ENCODE assay signal across 10 cellular contexts in genomic region chr4:153346563-153346962, GRCh38. TPM values are rescaled to one million over a fixed set of nuclear protein-coding genes. Genes with fewer than 3 reads are reported as not detected.
DNase-seq lines count a peak whose midpoint lies in the region; ATAC-seq, FAIRE-seq and TF ChIP-seq lines count a peak whose summit lies in the region.
"Had no signal": no experiment of that assay in that cellular context is flagged by ENCODE, and none has a peak within 500 bp of the region (broad histone marks: within the 10 kb centered on the region; RNA-seq: fewer than 3 reads in every experiment).

No MANE protein-coding gene starts in this region.

- no peak overlapping the region for H2BK120ac ChIP-seq in H1 (replicated peaks; ENCODE audit: low read depth, low read length)

- no peak overlapping the region for H3K18ac ChIP-seq in H1 (ENCODE audit: extremely low read depth, low read length)

- H3K27me3 Mint-ChIP-seq in activated naive CD4-positive, alpha-beta T cell treated with anti-CD3 and anti-CD28 coated beads, Interleukin-2, amount 10 ng/mL, durations not matched to agents 7 days and 5 days: peaks cover 9% of the 10 kb centered on the region
- H3K27me3 Mint-ChIP-seq in activated CD8-positive, alpha-beta memory T cell treated with anti-CD3 and anti-CD28 coated beads, Interleukin-2, amount 10 ng/mL, durations not matched to agents 7 days and 5 days: peaks cover 16% of the 10 kb centered on the region

- no peaks in the 10 kb centered on the region for H3K9me3 ChIP-seq in NT2/D1 (ENCODE audit: insufficient read depth, low read length)
- H3K9me3 ChIP-seq in H1 (ENCODE audit: insufficient read depth in 2 of 2, low read depth in 1 of 2, low read length in 1 of 2): no peaks in the 10 kb centered on the region

- H3K27ac ChIP-seq in H1 (ENCODE audit: low read depth, low read length): no peak overlapping the region
- H3K27ac ChIP-seq: coronary artery had no signal

- TF ChIP-seq EP300 in H1 (IDR thresholded peaks at IDR 0.05; ENCODE audit: borderline replicate concordance in 1 of 2, low read depth in 2 of 2, low read length in 2 of 2): no peak

- peaks cover 7% of the 10 kb centered on the region; the same call in 1 of the 2 replicates for H3K79me1 ChIP-seq in H1 (ENCODE audit: low read depth, low read length)

- 53% methylated on average over 5 of the region's 5 CpGs; no CpG with 5 or more reads in 1 of the 2 experiments for WGBS in H1 (ENCODE audit: extremely low coverage in 1 of 2, insufficient coverage in 1 of 2, insufficient read length in 1 of 2, insufficient replicate concordance in 2 of 2, low coverage in 1 of 2, low lambda C conversion rate in 2 of 2, missing lambda C conversion rate in 1 of 2), 2 experiments

- H3K4me1 Mint-ChIP-seq in activated naive CD4-positive, alpha-beta T cell treated with anti-CD3 and anti-CD28 coated beads, Interleukin-2, amount 10 ng/mL, durations not matched to agents 7 days and 5 days: peaks cover 53% of the 10 kb centered on the region
- peaks cover 43% of the 10 kb centered on the region for H3K4me1 Mint-ChIP-seq in activated CD8-positive, alpha-beta memory T cell treated with anti-CD3 and anti-CD28 coated beads, Interleukin-2, amount 10 ng/mL, durations not matched to agents 7 days and 5 days

- no peak overlapping the region for H3K56ac ChIP-seq in H1 (replicated peaks; ENCODE audit: insufficient read length, low read depth, low read length)

- FAIRE-seq in H1 (lab: Jason Lieb, UNC): no peak

- POLR2A ChIA-PET in H1 (lab: Charles Lee; ENCODE audit: partially characterized antibody): interaction anchor here (1.0 to 2.4 kb wide), 3 partner anchors 77 to 176 kb away, joined by 3 to 15 read pairs (median 3); partner anchors contain the start of gene TMEM131L

- no peak overlapping the region for H4K5ac ChIP-seq in H1 (ENCODE audit: insufficient read length, low read depth, low read length)

- H3K4me3 ChIP-seq in NT2/D1 (ENCODE audit: insufficient read length, low read depth) (no peak overlapping the region), H1 (ENCODE audit: extremely low read depth in 1 of 4, insufficient read depth in 2 of 4, low read depth in 3 of 4, low read length in 4 of 4) (peak overlapping the region in 1 of 4 experiments; percentile 78; a peak in 2 of 8 replicates)
- H3K4me3 ChIP-seq: coronary artery had no signal

- H4K20me1 ChIP-seq in H1 (replicated peaks in 1 of 2; ENCODE audit: control insufficient read depth in 1 of 2, insufficient read depth in 2 of 2, low read length in 2 of 2): peaks cover 1 to 3% of the 10 kb centered on the region in 2 experiments

- peak in 1 of 2 experiments; percentile 35; a peak in 2 of 4 replicates for TF ChIP-seq RAD21 in H1 (IDR thresholded peaks at IDR 0.05 in 1 of 2, conservative IDR thresholded peaks at IDR 0.05 in 1 of 2; ENCODE audit: low read depth in 2 of 2, low read length in 2 of 2)

- no peak overlapping the region for H4K91ac ChIP-seq in H1 (replicated peaks; ENCODE audit: insufficient read length, low read length)

- no peak overlapping the region for H2BK12ac ChIP-seq in H1 (ENCODE audit: low read depth, low read length)

- no peak overlapping the region for H2AFZ ChIP-seq in H1 (ENCODE audit: low read length)

- no peak overlapping the region for H3K23ac ChIP-seq in H1 (ENCODE audit: insufficient read length)

- H2BK5ac ChIP-seq in H1 (ENCODE audit: low read depth, low read length): no peak overlapping the region

- no peaks in the 10 kb centered on the region for H3K9me3 Mint-ChIP-seq in activated naive CD4-positive, alpha-beta T cell treated with anti-CD3 and anti-CD28 coated beads, Interleukin-2, amount 10 ng/mL, durations not matched to agents 7 days and 5 days
- no peaks in the 10 kb centered on the region for H3K9me3 Mint-ChIP-seq in activated naive CD4-positive, alpha-beta T cell treated with anti-CD3 and anti-CD28 coated beads, Interleukin-2, amount 50 U/mL, for 72 hours
- no peaks in the 10 kb centered on the region for H3K9me3 Mint-ChIP-seq in activated CD8-positive, alpha-beta memory T cell treated with anti-CD3 and anti-CD28 coated beads, Interleukin-2, amount 10 ng/mL, durations not matched to agents 7 days and 5 days (ENCODE audit: low read depth)

- H3K4ac ChIP-seq in H1 (replicated peaks; ENCODE audit: insufficient read length, low read depth, low read length): no peak overlapping the region

- H3K9ac ChIP-seq in NT2/D1 (ENCODE audit: insufficient read length, low read depth) (peak overlapping the region; percentile 53), H1 (replicated peaks in 1 of 4; ENCODE audit: extremely low read depth in 1 of 4, low read depth in 3 of 4, low read length in 3 of 4) (no peak overlapping the region)

- CTCF ChIA-PET in activated naive CD4-positive, alpha-beta T cell treated with anti-CD3 and anti-CD28 coated beads, Interleukin-2, amount 10 ng/mL, durations not matched to agents 7 days and 5 days (lab: Charles Lee): interaction anchor here (1.0 to 6.6 kb wide), 11 partner anchors 9 to 404 kb away, joined by 3 to 65 read pairs (median 5); partner anchors contain the start of gene TMEM131L
- CTCF ChIA-PET in H1 (lab: Charles Lee; ENCODE audit: partially characterized antibody): interaction anchor here (0.9 to 2.2 kb wide), 12 partner anchors 12 to 403 kb away, joined by 3 to 13 read pairs (median 4); no protein-coding TSS in a partner anchor
- CTCF ChIA-PET in activated CD8-positive, alpha-beta memory T cell treated with anti-CD3 and anti-CD28 coated beads, Interleukin-2, amount 10 ng/mL, durations not matched to agents 7 days and 5 days (lab: Charles Lee): interaction anchor here (0.6 to 7.2 kb wide), 16 partner anchors 8 to 297 kb away, joined by 3 to 71 read pairs (median 4); partner anchors contain the start of gene TMEM131L

- TF ChIP-seq CTCF in H1 (IDR thresholded peaks at IDR 0.05; ENCODE audit: control extremely low read depth in 1 of 3, insufficient read depth in 1 of 3, low read depth in 1 of 3, low read length in 3 of 3): peak in 1 of 3 experiments; percentile 23; a peak in 2 of 4 replicates

- H3K4me2 ChIP-seq in H1 (ENCODE audit: insufficient read depth in 1 of 2, low read depth in 2 of 2, low read length in 2 of 2): peak overlapping the region; percentile 39 to 93

- no peak overlapping the region for H3K14ac ChIP-seq in H1 (ENCODE audit: insufficient read length)

- peaks cover 3 to 42% of the 10 kb centered on the region in 2 experiments; a peak in 3 of 4 replicates for H3K79me2 ChIP-seq in H1 (ENCODE audit: control insufficient read depth in 1 of 2, insufficient read depth in 2 of 2, low read length in 2 of 2)

- no peak overlapping the region for H2AK5ac ChIP-seq in H1 (ENCODE audit: low read depth, low read length)

- H2BK20ac ChIP-seq in H1 (ENCODE audit: low read length): no peak overlapping the region

- no peak for DNase-seq in activated naive CD4-positive, alpha-beta T cell treated with anti-CD3 and anti-CD28 coated beads, Interleukin-2, amount 10 ng/mL, durations not matched to agents 7 days and 5 days
- DNase-seq in activated naive CD4-positive, alpha-beta T cell treated with anti-CD3 and anti-CD28 coated beads, Interleukin-2, amount 50 U/mL, for 72 hours (ENCODE audit: low spot score in 2 of 2): no peak
- no peak for DNase-seq in NT2/D1 (ENCODE audit: low read depth, low spot score)
- no peak for DNase-seq in H1 (ENCODE audit: low read depth in 1 of 2, low spot score in 2 of 2)
- DNase-seq in retina: peak; percentile 21
- DNase-seq in NCI-H1092 treated with DMSO at 0.1 percent for 48 hours (lab: John Stamatoyannopoulos, UW): no peak
- DNase-seq in activated CD8-positive, alpha-beta memory T cell treated with anti-CD3 and anti-CD28 coated beads, Interleukin-2, amount 10 ng/mL, durations not matched to agents 7 days and 5 days: no peak
- DNase-seq in NCI-H2029 (lab: John Stamatoyannopoulos, UW): no peak
- DNase-seq: NCI-H1436 had no signal

- peaks cover 20% of the 10 kb centered on the region for H3K36me3 Mint-ChIP-seq in activated naive CD4-positive, alpha-beta T cell treated with anti-CD3 and anti-CD28 coated beads, Interleukin-2, amount 10 ng/mL, durations not matched to agents 7 days and 5 days
- H3K36me3 Mint-ChIP-seq in activated naive CD4-positive, alpha-beta T cell treated with anti-CD3 and anti-CD28 coated beads, Interleukin-2, amount 50 U/mL, for 72 hours: peaks cover 4 to 27% of the 10 kb centered on the region in 2 donors
- peaks cover 17% of the 10 kb centered on the region for H3K36me3 Mint-ChIP-seq in activated CD8-positive, alpha-beta memory T cell treated with anti-CD3 and anti-CD28 coated beads, Interleukin-2, amount 10 ng/mL, durations not matched to agents 7 days and 5 days

- H3K4me1 ChIP-seq in NT2/D1 (ENCODE audit: insufficient read depth, insufficient read length): no peaks in the 10 kb centered on the region
- peaks cover 0 to 3% (median 2%) of the 10 kb centered on the region in 4 experiments; a peak in 3 of 7 replicates for H3K4me1 ChIP-seq in H1 (replicated peaks in 1 of 4; ENCODE audit: control insufficient read depth in 3 of 4, insufficient read depth in 4 of 4, low read length in 3 of 4)

- H2BK15ac ChIP-seq in H1 (ENCODE audit: low read length): no peak overlapping the region

- no peak overlapping the region for H4K8ac ChIP-seq in H1 (ENCODE audit: extremely low read depth, insufficient read depth, low read length)

- H3K36me3 ChIP-seq in NT2/D1 (ENCODE audit: insufficient read depth, insufficient read length, low read length) (peaks cover 10% of the 10 kb centered on the region), H1 (ENCODE audit: control insufficient read depth in 2 of 4, insufficient read depth in 4 of 4, low read length in 3 of 4) (peaks cover 0 to 5% (median 2%) of the 10 kb centered on the region in 4 experiments; a peak in 4 of 8 replicates)

- no peak overlapping the region for H3K27ac Mint-ChIP-seq in activated naive CD4-positive, alpha-beta T cell treated with anti-CD3 and anti-CD28 coated beads, Interleukin-2, amount 10 ng/mL, durations not matched to agents 7 days and 5 days
- no peak overlapping the region for H3K27ac Mint-ChIP-seq in activated naive CD4-positive, alpha-beta T cell treated with anti-CD3 and anti-CD28 coated beads, Interleukin-2, amount 50 U/mL, for 72 hours
- H3K27ac Mint-ChIP-seq in activated CD8-positive, alpha-beta memory T cell treated with anti-CD3 and anti-CD28 coated beads, Interleukin-2, amount 10 ng/mL, durations not matched to agents 7 days and 5 days: no peak overlapping the region

- H3K27me3 ChIP-seq in NT2/D1 (ENCODE audit: insufficient read depth, insufficient read length) (no peaks in the 10 kb centered on the region), H1 (replicated peaks in 1 of 4; ENCODE audit: control insufficient read depth in 3 of 4, extremely low read depth in 1 of 4, insufficient read depth in 3 of 4, low read length in 3 of 4) (no peaks in the 10 kb centered on the region)

- peak overlapping the region; percentile 43 for H3K4me3 Mint-ChIP-seq in activated naive CD4-positive, alpha-beta T cell treated with anti-CD3 and anti-CD28 coated beads, Interleukin-2, amount 10 ng/mL, durations not matched to agents 7 days and 5 days
- H3K4me3 Mint-ChIP-seq in activated CD8-positive, alpha-beta memory T cell treated with anti-CD3 and anti-CD28 coated beads, Interleukin-2, amount 10 ng/mL, durations not matched to agents 7 days and 5 days: no peak overlapping the region

- ATAC-seq in activated naive CD4-positive, alpha-beta T cell treated with anti-CD3 and anti-CD28 coated beads, Interleukin-2, amount 50 U/mL, for 72 hours: no peak
- no peak for ATAC-seq in activated CD8-positive, alpha-beta memory T cell treated with anti-CD3 and anti-CD28 coated beads, Interleukin-2, amount 10 ng/mL, durations not matched to agents 7 days and 5 days

- no peak for TF ChIP-seq POLR2A in H1 (IDR thresholded peaks at IDR 0.05; ENCODE audit: control extremely low read depth in 1 of 2, low read depth in 2 of 2, low read length in 2 of 2)

- peaks cover 6% of the 10 kb centered on the region for H3K23me2 ChIP-seq in H1 (ENCODE audit: low read depth, low read length)

RNA-seq across cellular contexts. Expression of gene MND1, which starts 2.1 kb away (rescaled TPM):
- 10 to 100 TPM; 27.9 to 31.1 TPM for total RNA-seq in activated naive CD4-positive, alpha-beta T cell treated with anti-CD3 and anti-CD28 coated beads, Interleukin-2, amount 50 U/mL, for 72 hours
- total RNA-seq in H1 (2021; fragmentation: NEBNext Ultra II Directional; extraction: Animal tissue kit (Norgen Biotek cat#: 25700)): 26.2 and 27.4 TPM in 2 replicates
- polyA plus RNA-seq in H1 (2011; rRNA removed): 2.8 and 4.4 TPM in 2 replicates
- 16.0 TPM for polyA plus RNA-seq in H1 (2011; cell fraction: cytosol; rRNA removed)
- polyA plus RNA-seq in H1 (2011; cell fraction: nucleus; rRNA removed): 1.6 TPM
- polyA plus RNA-seq in H1 (2012, experiment 1 of 2): 19.8 to 42.6 TPM (median 21.2 TPM) in 4 replicates
- polyA plus RNA-seq in H1 (2012, experiment 2 of 2): 18.4 TPM
- 40.6 TPM for polyA plus RNA-seq in H1 (2013, experiment 1 of 2)
- 37.5 TPM for polyA plus RNA-seq in H1 (2013, experiment 2 of 2)
- 1.5 and 2.2 TPM in 2 replicates for polyA minus RNA-seq in H1 (2011; rRNA and poly(A)+ RNA removed)
- polyA minus RNA-seq in H1 (2011; cell fraction: cytosol; rRNA and poly(A)+ RNA removed): 8.4 TPM
- 5.8 TPM for polyA minus RNA-seq in H1 (2011; cell fraction: nucleus; rRNA and poly(A)+ RNA removed)
- 10 to 100 TPM; 25.2 to 33.6 TPM for total RNA-seq in activated CD8-positive, alpha-beta memory T cell treated with anti-CD3 and anti-CD28 coated beads, Interleukin-2, amount 10 ng/mL, durations not matched to agents 7 days and 5 days
